In genomic region chr11:78216571-78217287, GRCh38 we compare ENCODE assay signal across 1 cellular context.
TF ChIP-seq lines count a peak whose summit lies in the region.

No MANE protein-coding gene starts in this region.

TF ChIP-seq in IMR-90, 13 proteins besides CTCF, POLR2A, EP300 and RAD21:
- no peak for TF ChIP-seq USF2 (IDR thresholded peaks at IDR 0.05; ENCODE audit: low read depth, low read length)
- TF ChIP-seq CHD1 (IDR thresholded peaks at IDR 0.05; ENCODE audit: low read depth, low read length): no peak
- no peak for TF ChIP-seq ELK1 (IDR thresholded peaks at IDR 0.05; ENCODE audit: borderline replicate concordance, low read depth, low read length)
- no peak for TF ChIP-seq NFE2L2 (IDR thresholded peaks at IDR 0.05; ENCODE audit: low read depth, low read length)
- no peak for TF ChIP-seq BHLHE40 (IDR thresholded peaks at IDR 0.05; ENCODE audit: low read depth, low read length)
- no peak for TF ChIP-seq CEBPB (IDR thresholded peaks at IDR 0.05; ENCODE audit: low read depth, low read length)
- TF ChIP-seq SMC3 (IDR thresholded peaks at IDR 0.05; ENCODE audit: low read depth, low read length): no peak
- TF ChIP-seq RCOR1 (IDR thresholded peaks at IDR 0.05; ENCODE audit: insufficient replicate concordance, low read length): no peak
- TF ChIP-seq MAFK (IDR thresholded peaks at IDR 0.05; ENCODE audit: low read depth, low read length): no peak
- no peak for TF ChIP-seq FOS (IDR thresholded peaks at IDR 0.05; ENCODE audit: low read depth, low read length)
- no peak for TF ChIP-seq MXI1 (IDR thresholded peaks at IDR 0.05; ENCODE audit: borderline replicate concordance, low read depth, low read length)
- no peak for TF ChIP-seq RFX5 (IDR thresholded peaks at IDR 0.05; ENCODE audit: low read depth, low read length)
- no peak for TF ChIP-seq MAZ (IDR thresholded peaks at IDR 0.05; ENCODE audit: borderline replicate concordance, low read depth, low read length)
